Comparison of ENCODE assay signal across 11 cellular contexts in genomic region chr5:172866802-172867748, GRCh38. TPM values are rescaled to one million over a fixed set of nuclear protein-coding genes. Genes with fewer than 3 reads are reported as not detected.
DNase-seq lines count a peak whose midpoint lies in the region; ATAC-seq and TF ChIP-seq lines count a peak whose summit lies in the region.
"Had no signal": no experiment of that assay in that cellular context is flagged by ENCODE, and none has a peak within 500 bp of the region (broad histone marks: within the 10 kb centered on the region; RNA-seq: fewer than 3 reads in every experiment).

No MANE protein-coding gene starts in this region.

- H3K27me3 Mint-ChIP-seq in WTC11 (ENCODE audit: low read depth): no peaks in the 10 kb centered on the region

- POLR2A ChIA-PET in AG04450 (lab: Yijun Ruan, JAX): interaction anchor here (3.5 kb wide), 1 partner anchor 95 kb away, joined by 29 read pairs; the partner anchor contains the start of gene DUSP1
- POLR2A ChIA-PET in WTC11 (lab: Charles Lee): no interaction called here

- H3K4me1 Mint-ChIP-seq in WTC11: peaks cover 62% of the 10 kb centered on the region

- H3K36me3 ChIP-seq in right atrium auricular region: no peaks in the 10 kb centered on the region

- H3K36me3 Mint-ChIP-seq in WTC11: no peaks in the 10 kb centered on the region

- no peaks in the 10 kb centered on the region for H3K9me3 Mint-ChIP-seq in WTC11

- ATAC-seq in WTC11 (no peak), HG02623 (IDR thresholded peaks at IDR 0.05; ENCODE audit: unreplicated experiment) (no peak), foreskin keratinocyte (no peak)

- peak overlapping the region; percentile 31 for H3K27ac ChIP-seq in AG04450 (ENCODE audit: low read depth, low read length)
- peak overlapping the region; percentile 86 to 96 for H3K27ac ChIP-seq in right atrium auricular region
- H3K27ac ChIP-seq in foreskin keratinocyte: no peak overlapping the region

- H3K27me3 ChIP-seq in AG04450 (ENCODE audit: control insufficient read depth, insufficient read depth, low read length) (no peaks in the 10 kb centered on the region), right atrium auricular region (no peaks in the 10 kb centered on the region), foreskin keratinocyte (no peaks in the 10 kb centered on the region)

- no peak for DNase-seq in AG04450 (ENCODE audit: low read depth, low spot score)
- DNase-seq in WTC11 (ENCODE audit: low spot score): no peak
- peak; percentile 95 for DNase-seq in right atrium auricular region (ENCODE audit: low spot score)
- peak; percentile 44 for DNase-seq in pons (ENCODE audit: low spot score)
- no peak for DNase-seq in ACHN
- DNase-seq in foreskin keratinocyte: no peak
- no peak for DNase-seq in stimulated activated naive CD4-positive, alpha-beta T cell treated with Interleukin-2 at 50 U/mL for 16 hours (lab: John Stamatoyannopoulos, UW)
- DNase-seq: dermis blood vessel endothelial cell, NCI-H1930, SHP77 treated with DMSO at 0.1 percent for 48 hours had no signal

- H3K9me3 ChIP-seq in AG04450 (ENCODE audit: control insufficient read depth, insufficient read depth, low read length) (no peaks in the 10 kb centered on the region), right atrium auricular region (no peaks in the 10 kb centered on the region)

- no peak overlapping the region for H3K4me3 Mint-ChIP-seq in WTC11

- H3K4me3 ChIP-seq in AG04450 (ENCODE audit: low read depth, low read length) (no peak overlapping the region), right atrium auricular region (no peak overlapping the region)

- TF ChIP-seq CTCF in AG04450 (IDR thresholded peaks at IDR 0.05; ENCODE audit: low read depth, low read length) (no peak), WTC11 (IDR thresholded peaks at IDR 0.05) (no peak), right atrium auricular region (IDR thresholded peaks at IDR 0.05) (no peak), foreskin keratinocyte (conservative IDR thresholded peaks at IDR 0.05) (no peak)

- H3K4me1 ChIP-seq in right atrium auricular region (peaks cover 0 to 81% of the 10 kb centered on the region in 2 donors), foreskin keratinocyte (peaks cover 34% of the 10 kb centered on the region)

- in situ Hi-C loops in ACHN (cut with HindIII; ENCODE audit: low pct_ligation_motif_present, low pct_unique_long_range_greater_than_20kb, low sequenced_read_pairs): no loop called here

- CTCF ChIA-PET in AG04450 (lab: Charles Lee): no interaction called here
- CTCF ChIA-PET in WTC11 (lab: Charles Lee): interaction anchor here (0.8 to 1.1 kb wide), 4 partner anchors 15 to 150 kb away, joined by 3 read pairs; no protein-coding TSS in a partner anchor

- H3K27ac Mint-ChIP-seq in WTC11: peak overlapping the region; percentile 46; the same call in 1 of the 2 replicates

TF ChIP-seq in WTC11, 78 proteins besides CTCF, POLR2A, EP300 and RAD21:
- TF ChIP-seq ATF3 (CRISPR knock-in tag; conservative IDR thresholded peaks at IDR 0.05) (no peak), MXD4 (CRISPR knock-in tag; IDR thresholded peaks at IDR 0.05; ENCODE audit: borderline replicate concordance) (no peak), ZNF317 (CRISPR knock-in tag; IDR thresholded peaks at IDR 0.05; ENCODE audit: borderline replicate concordance, low read depth) (no peak), RELA (CRISPR knock-in tag; IDR thresholded peaks at IDR 0.05; ENCODE audit: borderline replicate concordance) (no peak), ZNF263 (CRISPR knock-in tag; IDR thresholded peaks at IDR 0.05; ENCODE audit: low read depth) (no peak), CREB1 (CRISPR knock-in tag; IDR thresholded peaks at IDR 0.05) (0 out of 2 replicates have a peak, but pooled peaks have one; percentile 34)
- TF ChIP-seq, protein P1, sequence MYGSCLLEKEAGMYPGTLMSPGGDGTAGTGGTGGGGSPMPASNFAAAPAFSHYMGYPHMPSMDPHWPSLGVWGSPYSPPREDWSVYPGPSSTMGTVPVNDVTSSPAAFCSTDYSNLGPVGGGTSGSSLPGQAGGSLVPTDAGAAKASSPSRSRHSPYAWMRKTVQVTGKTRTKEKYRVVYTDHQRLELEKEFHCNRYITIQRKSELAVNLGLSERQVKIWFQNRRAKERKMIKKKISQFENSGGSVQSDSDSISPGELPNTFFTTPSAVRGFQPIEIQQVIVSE (CRISPR knock-in tag; IDR thresholded peaks at IDR 0.05; ENCODE audit: borderline replicate concordance): no peak

RNA-seq across cellular contexts. Expression of gene ERGIC1, which starts 33.0 kb away (rescaled TPM):
- polyA plus RNA-seq in AG04450 (2011; rRNA removed): 137 and 177 TPM in 2 replicates
- polyA minus RNA-seq in AG04450 (2011; rRNA and poly(A)+ RNA removed): 230 and 322 TPM in 2 replicates
- total RNA-seq in WTC11 (2021): 89.8 to 101 TPM (median 97.1 TPM) in 3 replicates
- 100 to 1,000 TPM in 1 of 2 donors, 10 to 100 TPM in 1; 70.7 to 113 TPM for total RNA-seq in right atrium auricular region
- 86.8 and 90.9 TPM in 2 replicates for total RNA-seq in foreskin keratinocyte
- polyA plus RNA-seq in foreskin keratinocyte: 54.3 and 61.3 TPM in 2 replicates

Comparison
In these comparisons a context has a peak if more than half of its experiments do, and no peak if none do; other contexts are left out.
1. DNase-seq: peak in right atrium auricular region (single experiment) and pons (single experiment); none in AG04450 (single experiment), WTC11 (single experiment), ACHN (single experiment), foreskin keratinocyte (0 of 2) and stimulated activated naive CD4-positive, alpha-beta T cell treated with Interleukin-2 at 50 U/mL for 16 hours (single experiment).